Comparison of ENCODE assay signal across 8 cellular contexts in genomic region chr11:123261345-123262106, GRCh38.
DNase-seq lines count a peak whose midpoint lies in the region; ATAC-seq lines count a peak whose summit lies in the region.

No MANE protein-coding gene starts in this region.

- H3K27ac ChIP-seq in mucosa of rectum (ENCODE audit: low read depth in 2 of 2, low read length in 2 of 2): no peak overlapping the region

- H3K36me3 ChIP-seq in ES-I3 (ENCODE audit: insufficient read depth, low read length): no peaks in the 10 kb centered on the region
- no peaks in the 10 kb centered on the region for H3K36me3 ChIP-seq in mucosa of rectum (ENCODE audit: control insufficient read depth in 2 of 2, insufficient read depth in 2 of 2, low read length in 2 of 2)

- DNase-seq in NOMO-1 (lab: John Stamatoyannopoulos, UW; ENCODE audit: unreplicated experiment in 2 of 2) (peak; percentile 68 to 82), epidermal melanocyte (ENCODE audit: insufficient read length, low spot score) (peak; percentile 70)
- peak; percentile 25 for DNase-seq in activated CD8-positive, alpha-beta memory T cell treated with anti-CD3 and anti-CD28 coated beads, Interleukin-2, amount 50 U/mL, for 24 hours (ENCODE audit: extremely low read depth)
- DNase-seq in stimulated activated CD8-positive, alpha-beta memory T cell treated with anti-CD3 and anti-CD28 coated beads, Interleukin-4, amount 100 ng/mL, for 1 hour (ENCODE audit: low read depth in 2 of 2, low spot score in 1 of 2): peak; percentile 15 to 31

- H3K9ac ChIP-seq in ES-I3 (ENCODE audit: low read depth, low read length): peak overlapping the region; percentile 47; the same call in 1 of the 2 replicates
- H3K9ac ChIP-seq in mucosa of rectum (ENCODE audit: low read depth in 1 of 2, low read length in 2 of 2): no peak overlapping the region

- peak overlapping the region; percentile 33 to 41 for H3K4me3 ChIP-seq in mucosa of rectum (ENCODE audit: low read length in 2 of 2)

- peaks cover 0 to 4% of the 10 kb centered on the region in 2 donors for H3K27me3 ChIP-seq in mucosa of rectum (ENCODE audit: control insufficient read depth in 2 of 2, insufficient read depth in 2 of 2, low read length in 2 of 2)

- peaks cover 6% of the 10 kb centered on the region for H3K4me1 ChIP-seq in ES-I3 (ENCODE audit: insufficient read depth, low read length)
- no peaks in the 10 kb centered on the region for H3K4me1 ChIP-seq in mucosa of rectum (ENCODE audit: control insufficient read depth in 2 of 2, insufficient read depth in 2 of 2, low read length in 2 of 2)

- H3K9me3 ChIP-seq in ES-I3 (ENCODE audit: control insufficient read depth, insufficient read depth, low read length) (peaks cover 9% of the 10 kb centered on the region; the same call in 1 of the 2 replicates), mucosa of rectum (ENCODE audit: control insufficient read depth in 2 of 2, low read length in 2 of 2) (no peaks in the 10 kb centered on the region)

- ATAC-seq in HG02981 (IDR thresholded peaks at IDR 0.05; ENCODE audit: unreplicated experiment) (peak; percentile 61), HG02571 (IDR thresholded peaks at IDR 0.05; ENCODE audit: unreplicated experiment) (no peak)

Comparison
In these comparisons a context has a peak if more than half of its experiments do, and no peak if none do; other contexts are left out.
1. DNase-seq: peak in every context shown above with its lines; median percentile 75 in NOMO-1; 70 in epidermal melanocyte; 25 in activated CD8-positive, alpha-beta memory T cell treated with anti-CD3 and anti-CD28 coated beads, Interleukin-2, amount 50 U/mL, for 24 hours; 23 in stimulated activated CD8-positive, alpha-beta memory T cell treated with anti-CD3 and anti-CD28 coated beads, Interleukin-4, amount 100 ng/mL, for 1 hour.